8 cellular contexts compared by ENCODE assay signal in genomic region chr10:102419561-102420442, GRCh38. TPM values are rescaled to one million over a fixed set of nuclear protein-coding genes. Genes with fewer than 3 reads are reported as not detected.
A peak's percentile ranks its signal among the peaks of the same experiment; 100 is the strongest.
DNase-seq lines count a peak whose midpoint lies in the region; ATAC-seq and TF ChIP-seq lines count a peak whose summit lies in the region.

No MANE protein-coding gene starts in this region.

- peak overlapping the region; percentile 76 for H3K4me2 ChIP-seq in parathyroid adenoma (ENCODE audit: low read length)

- DNase-seq in CD8-positive, alpha-beta T cell: peak in 6 of 7 experiments; percentile 57 to 80 (median 69)
- DNase-seq in Peyer's patch: peak; percentile 35 to 71 (median 69)
- peak; percentile 72 for DNase-seq in activated naive CD4-positive, alpha-beta T cell treated with Interleukin-2 at 50 U/mL for 16 hours
- DNase-seq in glutamatergic neuron: peak; percentile 88

- H3K4me3 Mint-ChIP-seq in CD8-positive, alpha-beta T cell: peak overlapping the region; percentile 95
- peak overlapping the region; percentile 84 for H3K4me3 Mint-ChIP-seq in glutamatergic neuron (ENCODE audit: unreplicated experiment)

- TF ChIP-seq POLR2A in Peyer's patch (IDR thresholded peaks at IDR 0.05): no peak

- CTCF ChIA-PET in CD8-positive, alpha-beta T cell (lab: Charles Lee): interaction anchor here (1.1 to 5.4 kb wide), 7 partner anchors 7 to 189 kb away, joined by 4 to 45 read pairs (median 19); partner anchors contain the start of genes C10orf95, CUEDC2 and NFKB2

- H2AFZ ChIP-seq in parathyroid adenoma: peak overlapping the region; percentile 95

- H3K27ac Mint-ChIP-seq in CD8-positive, alpha-beta T cell: peak overlapping the region; percentile 91
- peak overlapping the region; percentile 98 for H3K27ac Mint-ChIP-seq in glutamatergic neuron (ENCODE audit: unreplicated experiment)

- TF ChIP-seq RAD21 in Ishikawa (IDR thresholded peaks at IDR 0.05; ENCODE audit: low read depth): no peak

- H3K27ac ChIP-seq in CD8-positive, alpha-beta T cell (ENCODE audit: low read depth, low read length): no peak overlapping the region
- peak overlapping the region; percentile 85 to 96 (median 93) for H3K27ac ChIP-seq in Peyer's patch
- H3K27ac ChIP-seq in parathyroid adenoma: peak overlapping the region; percentile 98

- ATAC-seq in CD8-positive, alpha-beta T cell: peak; percentile 37
- ATAC-seq in HG03457 (IDR thresholded peaks at IDR 0.05; ENCODE audit: unreplicated experiment) (no peak), HG03097 (IDR thresholded peaks at IDR 0.05; ENCODE audit: low FRiP score, unreplicated experiment) (no peak)

- peaks cover 14% of the 10 kb centered on the region for H3K36me3 Mint-ChIP-seq in CD8-positive, alpha-beta T cell
- no peaks in the 10 kb centered on the region for H3K36me3 Mint-ChIP-seq in glutamatergic neuron (ENCODE audit: unreplicated experiment)

- no peaks in the 10 kb centered on the region for H3K36me3 ChIP-seq in CD8-positive, alpha-beta T cell (ENCODE audit: insufficient read depth, low read length)
- H3K36me3 ChIP-seq in Peyer's patch (peaks cover 0 to 20% (median 0%) of the 10 kb centered on the region in 3 donors), parathyroid adenoma (ENCODE audit: control insufficient read depth, insufficient read depth, low read length) (no peaks in the 10 kb centered on the region)

- peaks cover 6% of the 10 kb centered on the region for H3K79me2 ChIP-seq in parathyroid adenoma

- H3K9me3 ChIP-seq in CD8-positive, alpha-beta T cell (ENCODE audit: low read length): no peaks in the 10 kb centered on the region
- H3K9me3 ChIP-seq in Peyer's patch (no peaks in the 10 kb centered on the region), parathyroid adenoma (ENCODE audit: control insufficient read depth, low read length) (no peaks in the 10 kb centered on the region)

- TF ChIP-seq EP300 in Ishikawa (IDR thresholded peaks at IDR 0.05; ENCODE audit: borderline replicate concordance): no peak; the same call in 1 of the 2 replicates

- H3K27me3 Mint-ChIP-seq in CD8-positive, alpha-beta T cell (ENCODE audit: low read depth): peaks cover 22% of the 10 kb centered on the region
- H3K27me3 Mint-ChIP-seq in glutamatergic neuron (ENCODE audit: unreplicated experiment): peaks cover 13% of the 10 kb centered on the region

- POLR2A ChIA-PET in CD8-positive, alpha-beta T cell (lab: Charles Lee): interaction anchor here (0.6 to 6.3 kb wide), 13 partner anchors 8 to 287 kb away, joined by 3 to 66 read pairs (median 7); partner anchors contain the start of genes C10orf95, CUEDC2 and PPRC1

- TF ChIP-seq CTCF in CD8-positive, alpha-beta T cell (IDR thresholded peaks at IDR 0.05): no peak
- TF ChIP-seq CTCF in Peyer's patch (IDR thresholded peaks at IDR 0.05) (no peak), glutamatergic neuron (IDR thresholded peaks at IDR 0.05; ENCODE audit: partially characterized antibody, unreplicated experiment) (no peak), parathyroid adenoma (IDR thresholded peaks at IDR 0.05) (no peak)

- H3K9me3 Mint-ChIP-seq in CD8-positive, alpha-beta T cell: no peaks in the 10 kb centered on the region
- H3K9me3 Mint-ChIP-seq in glutamatergic neuron (ENCODE audit: unreplicated experiment): peaks cover 12% of the 10 kb centered on the region

- H3K27me3 ChIP-seq in CD8-positive, alpha-beta T cell (ENCODE audit: insufficient read depth, low read length): peaks cover 6% of the 10 kb centered on the region
- H3K27me3 ChIP-seq in Peyer's patch: peaks cover 0 to 4% of the 10 kb centered on the region in 2 donors
- H3K27me3 ChIP-seq in parathyroid adenoma (ENCODE audit: control insufficient read depth, insufficient read depth, low read length): no peaks in the 10 kb centered on the region

- peaks cover 36% of the 10 kb centered on the region for H3K4me1 ChIP-seq in CD8-positive, alpha-beta T cell (ENCODE audit: insufficient read depth, low read length)
- H3K4me1 ChIP-seq in Peyer's patch: peaks cover 0 to 41% (median 26%) of the 10 kb centered on the region in 4 donors
- H3K4me1 ChIP-seq in parathyroid adenoma: peaks cover 15% of the 10 kb centered on the region

- peaks cover 39% of the 10 kb centered on the region for H3K4me1 Mint-ChIP-seq in CD8-positive, alpha-beta T cell (ENCODE audit: low read depth)
- H3K4me1 Mint-ChIP-seq in glutamatergic neuron (ENCODE audit: low read depth, unreplicated experiment): peaks cover 18% of the 10 kb centered on the region

- H3K4me3 ChIP-seq in CD8-positive, alpha-beta T cell (ENCODE audit: low read depth, low read length): peak overlapping the region; percentile 81
- H3K4me3 ChIP-seq in Peyer's patch (peak overlapping the region; percentile 75 to 99 (median 90)), parathyroid adenoma (ENCODE audit: low read depth, low read length) (peak overlapping the region; percentile 85)

- intact Hi-C loops in CD8-positive, alpha-beta T cell (cut with DNase I, micrococcal nuclease): loop anchor here (2.0 to 10.0 kb wide), 4 partner anchors 41 to 365 kb away; partner anchors contain the start of genes ARMH3 (in 1 of the 2), NOLC1 (in 1 of the 2) and PPRC1 (in 1 of the 2)

- H3K9ac ChIP-seq in parathyroid adenoma: peak overlapping the region; percentile 64

TF ChIP-seq in Ishikawa, 13 proteins besides CTCF, POLR2A, EP300 and RAD21:
- TF ChIP-seq CEBPB (IDR thresholded peaks at IDR 0.05) (no peak), MAX (IDR thresholded peaks at IDR 0.05) (peak; percentile 63), TAF1 (IDR thresholded peaks at IDR 0.05; ENCODE audit: low read depth) (no peak), ZBTB7A (IDR thresholded peaks at IDR 0.05; ENCODE audit: low read depth) (peak; percentile 93), NFIC (IDR thresholded peaks at IDR 0.05) (no peak), EGR1 (IDR thresholded peaks at IDR 0.05) (peak; percentile 8; the same call in 1 of the 2 replicates), REST (IDR thresholded peaks at IDR 0.05; ENCODE audit: low read depth) (peak; percentile 94), YY1 (IDR thresholded peaks at IDR 0.05; ENCODE audit: low read depth) (no peak)
- TF ChIP-seq, protein P1, sequence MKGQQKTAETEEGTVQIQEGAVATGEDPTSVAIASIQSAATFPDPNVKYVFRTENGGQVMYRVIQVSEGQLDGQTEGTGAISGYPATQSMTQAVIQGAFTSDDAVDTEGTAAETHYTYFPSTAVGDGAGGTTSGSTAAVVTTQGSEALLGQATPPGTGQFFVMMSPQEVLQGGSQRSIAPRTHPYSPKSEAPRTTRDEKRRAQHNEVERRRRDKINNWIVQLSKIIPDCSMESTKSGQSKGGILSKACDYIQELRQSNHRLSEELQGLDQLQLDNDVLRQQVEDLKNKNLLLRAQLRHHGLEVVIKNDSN (IDR thresholded peaks at IDR 0.05): peak; percentile 64

RNA-seq across cellular contexts. Expression of gene FBXL15, which starts 0.8 kb away (rescaled TPM):
- total RNA-seq in CD8-positive, alpha-beta T cell: 1 to 10 TPM; 7.0 to 7.9 TPM
- total RNA-seq in Peyer's patch: 10 to 100 TPM; 36.9 to 57.8 (median 44.8) TPM
- total RNA-seq in glutamatergic neuron (ENCODE audit: unreplicated experiment): 23.4 TPM

RNA-seq across cellular contexts. Expression of gene PSD, which starts 1.2 kb away (rescaled TPM):
- total RNA-seq in CD8-positive, alpha-beta T cell: 10 to 100 TPM; 16.7 to 18.2 TPM
- total RNA-seq in Peyer's patch (10 to 100 TPM in 1 of 4 donors, 1 to 10 TPM in 2, not detected in 1; 1.6 to 14.3 (median 6.3) TPM), glutamatergic neuron (ENCODE audit: unreplicated experiment) (88.5 TPM)

RNA-seq across cellular contexts. Expression of gene CUEDC2, which starts 12.6 kb away (rescaled TPM):
- 10 to 100 TPM; 24.2 to 27.0 TPM for total RNA-seq in CD8-positive, alpha-beta T cell
- total RNA-seq in Peyer's patch (10 to 100 TPM in 3 of 4 donors, 1 to 10 TPM in 1; 8.9 to 56.9 (median 29.3) TPM), glutamatergic neuron (ENCODE audit: unreplicated experiment) (104 TPM)

RNA-seq across cellular contexts. Expression of gene NFKB2, which starts 24.3 kb away (rescaled TPM):
- total RNA-seq in CD8-positive, alpha-beta T cell: 100 to 1,000 TPM; 369 to 398 TPM
- total RNA-seq in Peyer's patch: 10 to 100 TPM in 3 of 4 donors, 1 to 10 TPM in 1; 6.5 to 22.9 (median 19.2) TPM
- 7.5 TPM for total RNA-seq in glutamatergic neuron (ENCODE audit: unreplicated experiment)

RNA-seq across cellular contexts. Expression of gene C10orf95, which starts 31.5 kb away (rescaled TPM):
- under 1 TPM; 0.31 to 0.35 TPM for total RNA-seq in CD8-positive, alpha-beta T cell
- 1 to 10 TPM in 1 of 4 donors, under 1 TPM in 1, not detected in 2; 0.85 to 2.8 TPM for total RNA-seq in Peyer's patch
- total RNA-seq in glutamatergic neuron (ENCODE audit: unreplicated experiment): not detected
